Comparison of ENCODE assay signal across 2 cellular contexts in genomic region chr19:45186509-45187334, GRCh38.
TF ChIP-seq lines count a peak whose summit lies in the region.

No MANE protein-coding gene starts in this region.

TF ChIP-seq in HEK293, 187 proteins besides CTCF, POLR2A, EP300 and RAD21 (continued from another document):
- TF ChIP-seq PRDM2 (tag by site-specific recombination; IDR thresholded peaks at IDR 0.05; ENCODE audit: borderline replicate concordance): no peak
- TF ChIP-seq FEZF1 (tag by site-specific recombination; IDR thresholded peaks at IDR 0.05): no peak
- no peak for TF ChIP-seq ZNF747 (tag by site-specific recombination; IDR thresholded peaks at IDR 0.05)
- TF ChIP-seq ZBTB20 (tag by site-specific recombination; IDR thresholded peaks at IDR 0.05): no peak
- no peak for TF ChIP-seq ZNF404 (tag by site-specific recombination; IDR thresholded peaks at IDR 0.05)
- TF ChIP-seq TCF7L2 (IDR thresholded peaks at IDR 0.05; ENCODE audit: borderline replicate concordance, low read depth, low read length): no peak
- TF ChIP-seq ZIC2 (tag by site-specific recombination; IDR thresholded peaks at IDR 0.05): peak; percentile 56
- 0 out of 2 replicates have a peak, but pooled peaks have one; percentile 9 for TF ChIP-seq KLF1 (tag by site-specific recombination; IDR thresholded peaks at IDR 0.05)
- TF ChIP-seq ZNF335 (tag by site-specific recombination; conservative IDR thresholded peaks at IDR 0.05): peak; percentile 94
- no peak for TF ChIP-seq ZNF433 (tag by site-specific recombination; IDR thresholded peaks at IDR 0.05; ENCODE audit: low read depth)
TF ChIP-seq in HEK293: peak in this region for 8.

TF ChIP-seq in HepG2, 621 proteins besides CTCF, POLR2A, EP300 and RAD21 (continued from another document):
- no peak for TF ChIP-seq BRF2 (CRISPR knock-in tag; IDR thresholded peaks at IDR 0.05)
- peak in 1 of 2 experiments; percentile 46; a peak in 1 of 4 replicates for TF ChIP-seq NR2F1 (CRISPR knock-in tag; IDR thresholded peaks at IDR 0.05)
- peak; percentile 98 for TF ChIP-seq ZNF441 (CRISPR knock-in tag; IDR thresholded peaks at IDR 0.05; ENCODE audit: borderline replicate concordance)
- no peak for TF ChIP-seq FOXA1 (IDR thresholded peaks at IDR 0.05)
- TF ChIP-seq FOXA1 (CRISPR knock-in tag; IDR thresholded peaks at IDR 0.05): no peak
- TF ChIP-seq ARID3A (IDR thresholded peaks at IDR 0.05; ENCODE audit: low read depth, low read length): peak; percentile 52; the same call in 1 of the 2 replicates
- TF ChIP-seq MNT (IDR thresholded peaks at IDR 0.05): no peak
- no peak for TF ChIP-seq GFI1 (CRISPR knock-in tag; IDR thresholded peaks at IDR 0.05; ENCODE audit: borderline replicate concordance)
- TF ChIP-seq AHDC1 (CRISPR knock-in tag; IDR thresholded peaks at IDR 0.05; ENCODE audit: borderline replicate concordance): no peak
- 0 out of 2 replicates have a peak, but pooled peaks have one; percentile 48 for TF ChIP-seq LCORL (IDR thresholded peaks at IDR 0.05)
- no peak for TF ChIP-seq LCORL (CRISPR knock-in tag; IDR thresholded peaks at IDR 0.05)
- no peak for TF ChIP-seq PHB2 (IDR thresholded peaks at IDR 0.05; ENCODE audit: partially characterized antibody)
- TF ChIP-seq HNF4A (CRISPR knock-in tag; IDR thresholded peaks at IDR 0.05): peak; percentile 30; the same call in 1 of the 2 replicates
- no peak for TF ChIP-seq ZNF513 (CRISPR knock-in tag; conservative IDR thresholded peaks at IDR 0.05)
- TF ChIP-seq SAP130 (CRISPR knock-in tag; IDR thresholded peaks at IDR 0.05; ENCODE audit: low read depth): peak; percentile 52
- TF ChIP-seq ZNF501 (CRISPR knock-in tag; IDR thresholded peaks at IDR 0.05): 0 out of 2 replicates have a peak, but pooled peaks have one; percentile 46
- no peak for TF ChIP-seq KAT7 (CRISPR knock-in tag; IDR thresholded peaks at IDR 0.05; ENCODE audit: borderline replicate concordance)
- TF ChIP-seq ZBTB46 (CRISPR knock-in tag; IDR thresholded peaks at IDR 0.05; ENCODE audit: borderline replicate concordance): no peak
- peak; percentile 4; the same call in 1 of the 2 replicates for TF ChIP-seq RXRB (CRISPR knock-in tag; IDR thresholded peaks at IDR 0.05; ENCODE audit: borderline replicate concordance)
- TF ChIP-seq NR2F6 (IDR thresholded peaks at IDR 0.05): peak; percentile 55; the same call in 1 of the 2 replicates
- peak; percentile 39; the same call in 1 of the 2 replicates for TF ChIP-seq NR2F6 (CRISPR knock-in tag; IDR thresholded peaks at IDR 0.05)
- no peak for TF ChIP-seq HIVEP1 (CRISPR knock-in tag; IDR thresholded peaks at IDR 0.05)
- peak; percentile 97 for TF ChIP-seq ZNF335 (CRISPR knock-in tag; IDR thresholded peaks at IDR 0.05)
- no peak for TF ChIP-seq ZNF644 (CRISPR knock-in tag; IDR thresholded peaks at IDR 0.05; ENCODE audit: low read depth)
- TF ChIP-seq SIN3A (IDR thresholded peaks at IDR 0.05; ENCODE audit: borderline replicate concordance, low read depth, low read length): no peak
- TF ChIP-seq ZNF781 (CRISPR knock-in tag; IDR thresholded peaks at IDR 0.05; ENCODE audit: borderline replicate concordance, not compliant biosample characterization): no peak
